Comparison of ENCODE assay signal across 1 cellular context in genomic region chr4:48340905-48341775, GRCh38.
TF ChIP-seq lines count a peak whose summit lies in the region.

TSS of gene SLAIN2 (plus strand) at chr4:48341529. CDS start at chr4:48341740, 211 bp downstream.

TF ChIP-seq in K562, 482 proteins besides CTCF, POLR2A, EP300 and RAD21 (continued from another document and continues in another):
- TF ChIP-seq MLX (CRISPR knock-in tag; conservative IDR thresholded peaks at IDR 0.05) (no peak), ZNF764 (CRISPR knock-in tag; IDR thresholded peaks at IDR 0.05; ENCODE audit: low read depth) (no peak), FUS (optimal IDR thresholded peaks at IDR 0.05; ENCODE audit: low read depth, low read length) (no peak), PTTG1 (tag; IDR thresholded peaks at IDR 0.05; ENCODE audit: low read depth) (no peak), FIP1L1 (IDR thresholded peaks at IDR 0.05; ENCODE audit: low read depth, low read length, poor library complexity, severe bottlenecking) (no peak), SMARCA4 (IDR thresholded peaks at IDR 0.05) (peak; percentile 33; the same call in 1 of the 2 replicates), SAFB2 (IDR thresholded peaks at IDR 0.05; ENCODE audit: borderline replicate concordance, low read depth, low read length, severe bottlenecking) (no peak), CREM (IDR thresholded peaks at IDR 0.05; ENCODE audit: low read depth) (peak; percentile 56), SAFB (IDR thresholded peaks at IDR 0.05; ENCODE audit: borderline replicate concordance, low read depth, low read length) (peak; percentile 96), BCLAF1 (IDR thresholded peaks at IDR 0.05; ENCODE audit: borderline replicate concordance in 1 of 2, control insufficient read depth in 1 of 2, low read depth in 2 of 2, low read length in 1 of 2) (no peak), KDM2B (CRISPR knock-in tag; IDR thresholded peaks at IDR 0.05) (no peak), DNMT1 (IDR thresholded peaks at IDR 0.05) (no peak), ZC3H11A (IDR thresholded peaks at IDR 0.05; ENCODE audit: low read depth, low read length) (no peak), ZBTB2 (IDR thresholded peaks at IDR 0.05) (peak; percentile 65; the same call in 1 of the 2 replicates), ZNF184 (CRISPR knock-in tag; IDR thresholded peaks at IDR 0.05) (no peak), POLR2AphosphoS5 (IDR thresholded peaks at IDR 0.05; ENCODE audit: control insufficient read depth, insufficient read depth, low read depth, low read length) (peak; percentile 83), RBFOX2 (IDR thresholded peaks at IDR 0.05; ENCODE audit: low read depth, low read length) (peak; percentile 89), ZNF740 (CRISPR knock-in tag; IDR thresholded peaks at IDR 0.05) (peak; percentile 44; the same call in 1 of the 2 replicates), ZNF740 (tag; IDR thresholded peaks at IDR 0.05) (no peak), DLX4 (CRISPR knock-in tag; IDR thresholded peaks at IDR 0.05) (no peak), KDM1A (IDR thresholded peaks at IDR 0.05) (no peak), ZBTB8A (IDR thresholded peaks at IDR 0.05; ENCODE audit: partially characterized antibody) (no peak), MBD2 (IDR thresholded peaks at IDR 0.05; ENCODE audit: borderline replicate concordance, low read depth) (peak; percentile 24; the same call in 1 of the 2 replicates), ZNF384 (IDR thresholded peaks at IDR 0.05; ENCODE audit: low read depth, low read length) (no peak), SRSF3 (IDR thresholded peaks at IDR 0.05; ENCODE audit: insufficient read depth, low read length) (no peak), FOXM1 (IDR thresholded peaks at IDR 0.05; ENCODE audit: low read depth) (no peak; the same call in none of the 2 replicates), FOXM1 (CRISPR knock-in tag; IDR thresholded peaks at IDR 0.05; ENCODE audit: low read depth) (0 out of 2 replicates have a peak, but pooled peaks have one; percentile 35), CHAMP1 (IDR thresholded peaks at IDR 0.05) (peak; percentile 8; the same call in 1 of the 2 replicates), HDGF (IDR thresholded peaks at IDR 0.05) (no peak), RHOXF2B (CRISPR knock-in tag; conservative IDR thresholded peaks at IDR 0.05) (no peak), TCFL5 (CRISPR knock-in tag; conservative IDR thresholded peaks at IDR 0.05) (no peak), MTA1 (IDR thresholded peaks at IDR 0.05; ENCODE audit: borderline replicate concordance) (peak; percentile 82; the same call in 1 of the 2 replicates), NFIC (IDR thresholded peaks at IDR 0.05) (peak; percentile 49), HCFC1 (IDR thresholded peaks at IDR 0.05; ENCODE audit: low read depth, low read length) (no peak; the same call in 1 of the 2 replicates), ZNF785 (CRISPR knock-in tag; IDR thresholded peaks at IDR 0.05) (no peak), CC2D1A (IDR thresholded peaks at IDR 0.05) (no peak), HDAC3 (IDR thresholded peaks at IDR 0.05; ENCODE audit: borderline replicate concordance, partially characterized antibody) (no peak), EP400 (IDR thresholded peaks at IDR 0.05) (peak; percentile 68), ZNF644 (tag; IDR thresholded peaks at IDR 0.05; ENCODE audit: low read depth) (no peak), GTF2E2 (tag; IDR thresholded peaks at IDR 0.05) (peak; percentile 83; the same call in 1 of the 2 replicates), SMARCA5 (IDR thresholded peaks at IDR 0.05) (no peak), TARDBP (IDR thresholded peaks at IDR 0.05) (peak; percentile 84; the same call in 1 of the 2 replicates), BDP1 (IDR thresholded peaks at IDR 0.05; ENCODE audit: insufficient read depth, insufficient read length) (no peak), MLLT1 (IDR thresholded peaks at IDR 0.05) (peak; percentile 34 to 52; a peak in 1 of 4 replicates), CBX8 (IDR thresholded peaks at IDR 0.05; ENCODE audit: borderline replicate concordance, extremely low read depth, low read depth, low read length, poor library complexity, severe bottlenecking) (no peak), ZNF134 (CRISPR knock-in tag; conservative IDR thresholded peaks at IDR 0.05) (no peak), SIN3B (IDR thresholded peaks at IDR 0.05; ENCODE audit: low read depth) (no peak), CBX1 (IDR thresholded peaks at IDR 0.05; ENCODE audit: low read depth) (0 out of 2 replicates have a peak, but pooled peaks have one; percentile 59), ZNF583 (CRISPR knock-in tag; IDR thresholded peaks at IDR 0.05) (no peak), MEIS2 (IDR thresholded peaks at IDR 0.05; ENCODE audit: partially characterized antibody) (no peak), USF2 (CRISPR knock-in tag; IDR thresholded peaks at IDR 0.05) (no peak), ZBTB34 (CRISPR knock-in tag; IDR thresholded peaks at IDR 0.05) (no peak), ZNF143 (CRISPR knock-in tag; IDR thresholded peaks at IDR 0.05) (no peak), SRF (CRISPR knock-in tag; IDR thresholded peaks at IDR 0.05) (peak in 1 of 2 experiments; percentile 62; a peak in 2 of 4 replicates), TAL1 (IDR thresholded peaks at IDR 0.05) (no peak), FOS (IDR thresholded peaks at IDR 0.05; ENCODE audit: extremely low read depth, insufficient read length) (no peak), NBN (IDR thresholded peaks at IDR 0.05; ENCODE audit: low read depth) (no peak; the same call in 1 of the 2 replicates), ZNF146 (CRISPR knock-in tag; IDR thresholded peaks at IDR 0.05; ENCODE audit: unreplicated experiment) (no peak), FOXK1 (CRISPR knock-in tag; IDR thresholded peaks at IDR 0.05; ENCODE audit: borderline replicate concordance) (no peak), ZNF324 (CRISPR knock-in tag; IDR thresholded peaks at IDR 0.05) (no peak), KAT7 (CRISPR knock-in tag; IDR thresholded peaks at IDR 0.05; ENCODE audit: borderline replicate concordance) (peak; percentile 15; the same call in 1 of the 2 replicates), ETS1 (conservative IDR thresholded peaks at IDR 0.05; ENCODE audit: control insufficient read depth, low read depth, low read length) (peak; percentile 23; the same call in 1 of the 2 replicates), HOXB6 (CRISPR knock-in tag; IDR thresholded peaks at IDR 0.05; ENCODE audit: borderline replicate concordance) (no peak), POLR3G (IDR thresholded peaks at IDR 0.05; ENCODE audit: extremely low read depth, insufficient read length, insufficient replicate concordance) (no peak), KHSRP (IDR thresholded peaks at IDR 0.05) (no peak)
